ENCODE assay signal across 27 cellular contexts in genomic region chr12:9130244-9130643, GRCh38.
"Had no signal": no experiment of that assay in that cellular context is flagged by ENCODE, and none has a peak within 500 bp of the region (broad histone marks: within the 10 kb centered on the region; RNA-seq: fewer than 3 reads in every experiment).

No MANE protein-coding gene starts in this region.

- FAIRE-seq: urothelium cell line had no signal

- DNase-seq: stimulated activated CD4-positive, alpha-beta T cell treated with anti-CD3 and anti-CD28 coated beads, Interleukin-2, amount 100 ng/mL, for 48 hours; stimulated activated CD4-positive, alpha-beta T cell treated with anti-CD3 and anti-CD28 coated beads, Interleukin-4, amount 100 ng/mL, for 1 hour; stimulated activated CD4-positive, alpha-beta T cell treated with anti-CD3 and anti-CD28 coated beads, Interleukin-4, amount 100 ng/mL, for 24 hours; stimulated activated CD4-positive, alpha-beta T cell treated with anti-CD3 and anti-CD28 coated beads, Interleukin-4, amount 100 ng/mL, for 4 hours; stimulated activated CD8-positive, alpha-beta memory T cell treated with anti-CD3 and anti-CD28 coated beads, Interleukin-4, amount 100 ng/mL, for 48 hours; stimulated activated naive B cell treated with anti-CD40 and anti-IgM and Interleukin-4, amounts not matched to agents 10 μg/mL and 1 μg/mL and 100 μg/mL, for 72 hours; stimulated activated naive CD4-positive, alpha-beta T cell; stimulated activated naive CD4-positive, alpha-beta T cell treated with Interleukin-2 at 50 U/mL for 16 hours; stimulated activated naive CD8-positive, alpha-beta T cell treated with anti-CD3 and anti-CD28 coated beads, Interleukin-15, amount 100 ng/mL, for 72 hours; stimulated activated naive CD8-positive, alpha-beta T cell treated with anti-CD3 and anti-CD28 coated beads, Interleukin-15, Interleukin-2, amounts not matched to agents 100 U/mL and 50 U/mL, for 24 hours; stomach; substantia nigra; testis; thyroid gland; tibial artery; transverse colon; trophoblast cell; upper lobe of right lung; uterus had no signal

- ATAC-seq: stimulated activated effector memory CD8-positive, alpha-beta T cell treated with anti-CD3 and anti-CD28 coated beads, Interleukin-12 subunit alpha, Interleukin-12 subunit beta, amount 100 ng/mL, for 72 hours; stimulated activated memory B cell treated with anti-CD40 and anti-IgM and Interleukin-4, amounts not matched to agents 10 μg/mL and 1 μg/mL and 100 μg/mL, for 72 hours; stimulated activated naive B cell treated with anti-CD40 and anti-IgM and Interleukin-4, amounts not matched to agents 10 μg/mL and 1 μg/mL and 100 μg/mL, for 72 hours; stimulated activated naive CD8-positive, alpha-beta T cell treated with anti-CD3 and anti-CD28 coated beads, Interleukin-15, amount 100 ng/mL, for 72 hours; stimulated activated naive CD8-positive, alpha-beta T cell treated with anti-CD3 and anti-CD28 coated beads, Interleukin-15, Interleukin-2, amounts not matched to agents 100 U/mL and 50 U/mL, for 24 hours; upper lobe of right lung had no signal

- H3K27ac ChIP-seq: stomach, suprapubic skin, testis, thoracic aorta, thyroid gland, tibial artery, tibial nerve, transverse colon, upper lobe of left lung, upper lobe of right lung, uterus, vagina had no signal

- H3K27me3 ChIP-seq: stomach, suprapubic skin, testis, thyroid gland, tibial artery, tibial nerve, transverse colon, upper lobe of left lung, upper lobe of right lung, uterus, vagina had no signal

- H3K9me3 ChIP-seq: stomach, suprapubic skin, testis, thoracic aorta, thyroid gland, tibial artery, transverse colon, upper lobe of right lung, uterus, vagina had no signal

- H3K4me1 ChIP-seq: suprapubic skin, testis, thyroid gland, tibial artery, tibial nerve, transverse colon, upper lobe of left lung, uterus, vagina had no signal

- H3K36me3 ChIP-seq: stomach, suprapubic skin, thoracic aorta, thyroid gland, tibial artery, tibial nerve, transverse colon, upper lobe of left lung, upper lobe of right lung, uterus, vagina had no signal

- H3K4me3 ChIP-seq: stomach, suprapubic skin, testis, thoracic aorta, thyroid gland, tibial artery, tibial nerve, transverse colon, upper lobe of left lung, upper lobe of right lung, uterus, vagina had no signal
